32 cellular contexts compared by ENCODE assay signal in genomic region chr15:74272812-74273211, GRCh38. TPM values are rescaled to one million over a fixed set of nuclear protein-coding genes. Genes with fewer than 3 reads are reported as not detected.
"Had no signal": no experiment of that assay in that cellular context is flagged by ENCODE, and none has a peak within 500 bp of the region (broad histone marks: within the 10 kb centered on the region; RNA-seq: fewer than 3 reads in every experiment).

No MANE protein-coding gene starts in this region.

- H3K4me3 ChIP-seq: gastrocnemius medialis, lower lobe of right lung, mucosa of descending colon, ovary, sigmoid colon, thoracic aorta had no signal

- H3K9me3 Mint-ChIP-seq: activated CD8-positive, alpha-beta T cell treated with anti-CD3 and anti-CD28 coated beads for 36 hours; activated T-helper 2 cell treated with anti-CD3 and anti-CD28 coated beads, Interferon-gamma antibody, Interleukin-2, Interleukin-4, amounts not matched to agents 10 μg/mL and 5 μg/mL and 100 μg/mL, durations not matched to agents 14 hours and 24 hours and 36 hours; natural killer cell treated with Interleukin-12 subunit alpha and Interleukin-12 subunit beta and Interleukin-15 and Interleukin-18, amount 100 ng/mL, for 72 hours; stimulated activated effector memory CD8-positive, alpha-beta T cell treated with anti-CD3 and anti-CD28 coated beads, Interleukin-12 subunit alpha, Interleukin-12 subunit beta, amount 100 ng/mL, for 72 hours; stimulated activated naive CD8-positive, alpha-beta T cell treated with anti-CD3 and anti-CD28 coated beads, Interleukin-15, Interleukin-2, amounts not matched to agents 100 ng/mL and 50 ng/mL, for 24 hours; WTC11 had no signal

- H3K4me1 ChIP-seq: gastrocnemius medialis, lower lobe of right lung, sigmoid colon had no signal

- H3K27me3 ChIP-seq: ovary had no signal

- H3K27ac Mint-ChIP-seq: activated CD8-positive, alpha-beta T cell treated with anti-CD3 and anti-CD28 coated beads for 36 hours; activated naive CD8-positive, alpha-beta T cell; activated T-helper 2 cell treated with anti-CD3 and anti-CD28 coated beads, Interferon-gamma antibody, Interleukin-2, Interleukin-4, amounts not matched to agents 10 μg/mL and 5 μg/mL and 100 μg/mL, durations not matched to agents 14 hours and 24 hours and 36 hours; natural killer cell treated with Interleukin-12 subunit alpha and Interleukin-12 subunit beta and Interleukin-15 and Interleukin-18, amount 100 ng/mL, for 72 hours; progenitor cell of endocrine pancreas; stimulated activated effector memory CD8-positive, alpha-beta T cell treated with anti-CD3 and anti-CD28 coated beads, Interleukin-12 subunit alpha, Interleukin-12 subunit beta, amount 100 ng/mL, for 72 hours; stimulated activated naive CD8-positive, alpha-beta T cell treated with anti-CD3 and anti-CD28 coated beads, Interleukin-15, Interleukin-2, amounts not matched to agents 100 ng/mL and 50 ng/mL, for 24 hours; T-helper 17 cell; WTC11 had no signal

- H3K36me3 ChIP-seq: gastrocnemius medialis, lower lobe of right lung, neutrophil, ovary, sigmoid colon, thoracic aorta had no signal

- DNase-seq: activated CD4-positive, alpha-beta T cell treated with anti-CD3 and anti-CD28 coated beads, Interleukin-2, amount 50 U/mL, for 1 hour; activated CD8-positive, alpha-beta T cell treated with anti-CD3 and anti-CD28 coated beads for 36 hours; activated T-cell treated with anti-CD3 and anti-CD28 coated beads, Interleukin-2, amount 50 U/mL, for 48 hours; anterior cingulate cortex; dermis blood vessel endothelial cell; effector CD4-positive, alpha-beta T cell; gastrocnemius medialis; head of caudate nucleus; hippocampal formation; left colon; lower lobe of right lung; mesendoderm; ovary; retina; sigmoid colon; small intestine; stimulated activated CD4-positive, alpha-beta T cell treated with anti-CD3 and anti-CD28 coated beads, Interleukin-4, amount 100 ng/mL, for 24 hours; T-helper 17 cell; trophoblast cell had no signal

- H3K4me3 Mint-ChIP-seq: activated CD8-positive, alpha-beta T cell treated with anti-CD3 and anti-CD28 coated beads for 36 hours; activated naive CD8-positive, alpha-beta T cell; natural killer cell treated with Interleukin-12 subunit alpha and Interleukin-12 subunit beta and Interleukin-15 and Interleukin-18, amount 100 ng/mL, for 72 hours; stimulated activated effector memory CD8-positive, alpha-beta T cell treated with anti-CD3 and anti-CD28 coated beads, Interleukin-12 subunit alpha, Interleukin-12 subunit beta, amount 100 ng/mL, for 72 hours; stimulated activated naive CD8-positive, alpha-beta T cell treated with anti-CD3 and anti-CD28 coated beads, Interleukin-15, Interleukin-2, amounts not matched to agents 100 ng/mL and 50 ng/mL, for 24 hours; T-helper 17 cell; WTC11 had no signal

- H3K36me3 Mint-ChIP-seq: activated naive CD8-positive, alpha-beta T cell; natural killer cell treated with Interleukin-12 subunit alpha and Interleukin-12 subunit beta and Interleukin-15 and Interleukin-18, amount 100 ng/mL, for 72 hours; stimulated activated effector memory CD8-positive, alpha-beta T cell treated with anti-CD3 and anti-CD28 coated beads, Interleukin-12 subunit alpha, Interleukin-12 subunit beta, amount 100 ng/mL, for 72 hours; WTC11 had no signal

- ATAC-seq: activated CD8-positive, alpha-beta T cell treated with anti-CD3 and anti-CD28 coated beads for 36 hours; gastrocnemius medialis; left colon; lower lobe of right lung; mucosa of descending colon; natural killer cell treated with Interleukin-12 subunit alpha and Interleukin-12 subunit beta and Interleukin-15 and Interleukin-18, amount 100 ng/mL, for 72 hours; stimulated activated effector memory CD8-positive, alpha-beta T cell treated with anti-CD3 and anti-CD28 coated beads, Interleukin-12 subunit alpha, Interleukin-12 subunit beta, amount 100 ng/mL, for 72 hours; T-helper 17 cell; WTC11 had no signal

- H3K9me3 ChIP-seq: gastrocnemius medialis, lower lobe of right lung, mucosa of descending colon, neutrophil, ovary, sigmoid colon, thoracic aorta had no signal

RNA-seq across cellular contexts. Expression of gene CCDC33, which starts 36.7 kb away (rescaled TPM):
- total RNA-seq: activated T-helper 2 cell treated with anti-CD3 and anti-CD28 coated beads, Interferon-gamma antibody, Interleukin-2, Interleukin-4, amounts not matched to agents 10 μg/mL and 5 μg/mL and 100 μg/mL, durations not matched to agents 14 hours and 24 hours and 36 hours; dermis blood vessel endothelial cell; gastrocnemius medialis; myocyte; natural killer cell treated with Interleukin-12 subunit alpha and Interleukin-12 subunit beta and Interleukin-15 and Interleukin-18, amount 100 ng/mL, for 72 hours; sigmoid colon; subcutaneous adipose tissue; T-helper 17 cell; thoracic aorta had no signal
- polyA plus RNA-seq: keratinocyte had no signal
